2 cellular contexts compared by ENCODE assay signal in genomic region chrX:109871489-109871888, GRCh38.
TF ChIP-seq lines count a peak whose summit lies in the region.

No MANE protein-coding gene starts in this region.

TF ChIP-seq in HepG2, 621 proteins besides CTCF, POLR2A, EP300 and RAD21:
- no peak for TF ChIP-seq NFYB (CRISPR knock-in tag; IDR thresholded peaks at IDR 0.05)
- peak; percentile 67 for TF ChIP-seq ZNF629 (CRISPR knock-in tag; conservative IDR thresholded peaks at IDR 0.05)

TF ChIP-seq in K562, 482 proteins besides CTCF, POLR2A, EP300 and RAD21:
- TF ChIP-seq RBM25 (IDR thresholded peaks at IDR 0.05; ENCODE audit: low read depth, low read length, severe bottlenecking) (peak; percentile 87), USF1 (CRISPR knock-in tag; IDR thresholded peaks at IDR 0.05) (no peak)
